25 cellular contexts compared by ENCODE assay signal in the genomic region with DNA sequence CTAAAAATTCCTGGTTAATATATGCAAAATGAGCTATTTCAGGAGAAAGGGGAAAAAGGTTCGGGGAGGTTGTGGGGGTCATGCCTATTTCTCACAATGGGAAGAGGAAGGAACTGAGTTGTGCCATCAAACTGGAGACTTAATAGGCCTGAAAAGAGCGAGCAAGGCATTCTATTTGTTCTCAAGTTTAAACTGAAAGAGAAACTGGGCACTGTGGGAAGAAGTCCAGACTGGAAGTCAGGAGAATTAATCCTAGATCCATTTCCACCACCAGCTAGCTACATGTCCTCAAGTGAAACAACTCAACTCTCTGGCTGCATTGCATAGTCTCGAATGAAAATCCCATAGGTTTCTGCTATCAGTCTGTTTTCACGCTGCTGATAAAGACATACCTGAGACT. TPM values are rescaled to one million over a fixed set of nuclear protein-coding genes. Genes with fewer than 3 reads are reported as not detected.
"Had no signal": no experiment of that assay in that cellular context is flagged by ENCODE, and none has a peak within 500 bp of the region (broad histone marks: within the 10 kb centered on the region; RNA-seq: fewer than 3 reads in every experiment).

No MANE protein-coding gene starts in this region.

- H3K9me3 ChIP-seq: heart right ventricle, left lung, neutrophil, ovary, suprapubic skin, thyroid gland had no signal

- H3K27ac ChIP-seq: coronary artery, left lung, neutrophil, ovary, suprapubic skin, thyroid gland had no signal

- FAIRE-seq: endothelial cell of umbilical vein, islet of Langerhans, urothelium cell line had no signal

- H3K4me1 ChIP-seq: left lung, suprapubic skin had no signal

- ATAC-seq: heart right ventricle; left lung; naive thymus-derived CD4-positive, alpha-beta T cell; stimulated activated effector memory CD8-positive, alpha-beta T cell treated with anti-CD3 and anti-CD28 coated beads, Interleukin-12 subunit alpha, Interleukin-12 subunit beta, amount 100 ng/mL, for 72 hours; stimulated activated naive CD8-positive, alpha-beta T cell treated with anti-CD3 and anti-CD28 coated beads, Interleukin-15, Interleukin-2, amounts not matched to agents 100 U/mL and 50 U/mL, for 24 hours had no signal

- H3K36me3 ChIP-seq: heart right ventricle, left lung, neutrophil, ovary, suprapubic skin, thyroid gland had no signal

- H3K4me3 ChIP-seq: coronary artery, heart right ventricle, left lung, lung, ovary, suprapubic skin, thyroid gland had no signal

- H3K27me3 ChIP-seq: heart right ventricle, left lung, neutrophil, ovary, suprapubic skin, thyroid gland had no signal

- DNase-seq: effector CD4-positive, alpha-beta T cell; endodermal cell; erythroblast; foreskin melanocyte; heart right ventricle; hypothalamus; kidney glomerular epithelial cell; left lung; mesenchymal stem cell; midbrain; naive thymus-derived CD4-positive, alpha-beta T cell; ovary; right cardiac atrium; stimulated activated CD4-positive, alpha-beta T cell treated with anti-CD3 and anti-CD28 coated beads, Interleukin-4, amount 100 ng/mL, for 1 hour; stimulated activated CD8-positive, alpha-beta memory T cell treated with anti-CD3 and anti-CD28 coated beads, Interleukin-4, amount 100 ng/mL, for 48 hours; stimulated activated naive CD8-positive, alpha-beta T cell treated with anti-CD3 and anti-CD28 coated beads, Interleukin-15, Interleukin-2, amounts not matched to agents 100 U/mL and 50 U/mL, for 24 hours; thyroid gland had no signal

RNA-seq across cellular contexts. Expression of a gene that starts 50.6 kb away (rescaled TPM):
- total RNA-seq: endothelial cell of umbilical vein; naive thymus-derived CD4-positive, alpha-beta T cell had no signal
- polyA plus RNA-seq: endothelial cell of umbilical vein; naive thymus-derived CD4-positive, alpha-beta T cell had no signal
